17 cellular contexts compared by ENCODE assay signal in genomic region chr13:111948281-111948680, GRCh38.
"Had no signal": no experiment of that assay in that cellular context is flagged by ENCODE, and none has a peak within 500 bp of the region (broad histone marks: within the 10 kb centered on the region; RNA-seq: fewer than 3 reads in every experiment).

No MANE protein-coding gene starts in this region.

- H3K27me3 ChIP-seq: neural progenitor cell had no signal

- H3K27ac ChIP-seq: neural progenitor cell, parathyroid adenoma, prostate gland, sigmoid colon, suprapubic skin had no signal

- DNase-seq: cortex of kidney; effector CD4-positive, alpha-beta T cell; kidney; mesenchymal stem cell; midbrain; naive thymus-derived CD4-positive, alpha-beta T cell; right cardiac atrium; sigmoid colon; stimulated activated CD4-positive, alpha-beta T cell treated with anti-CD3 and anti-CD28 coated beads, Interleukin-4, amount 100 ng/mL, for 4 hours; stimulated activated naive CD8-positive, alpha-beta T cell treated with anti-CD3 and anti-CD28 coated beads, Interleukin-15, Interleukin-2, amounts not matched to agents 100 U/mL and 50 U/mL, for 24 hours; trophoblast cell had no signal

- ATAC-seq: left lobe of liver; naive thymus-derived CD4-positive, alpha-beta T cell; right cardiac atrium; stimulated activated memory B cell treated with anti-CD40 and anti-IgM and Interleukin-4, amounts not matched to agents 10 μg/mL and 1 μg/mL and 100 μg/mL, for 72 hours; stimulated activated naive CD8-positive, alpha-beta T cell treated with anti-CD3 and anti-CD28 coated beads, Interleukin-15, Interleukin-2, amounts not matched to agents 100 U/mL and 50 U/mL, for 24 hours had no signal

- H3K4me1 ChIP-seq: neural progenitor cell, parathyroid adenoma, prostate gland, sigmoid colon, suprapubic skin had no signal

- H3K4me3 ChIP-seq: neural progenitor cell, prostate gland, sigmoid colon, suprapubic skin had no signal

- H3K36me3 ChIP-seq: neural progenitor cell, prostate gland, sigmoid colon, suprapubic skin had no signal

- H3K9me3 ChIP-seq: prostate gland had no signal
